12 cellular contexts compared by ENCODE assay signal in the genomic region with DNA sequence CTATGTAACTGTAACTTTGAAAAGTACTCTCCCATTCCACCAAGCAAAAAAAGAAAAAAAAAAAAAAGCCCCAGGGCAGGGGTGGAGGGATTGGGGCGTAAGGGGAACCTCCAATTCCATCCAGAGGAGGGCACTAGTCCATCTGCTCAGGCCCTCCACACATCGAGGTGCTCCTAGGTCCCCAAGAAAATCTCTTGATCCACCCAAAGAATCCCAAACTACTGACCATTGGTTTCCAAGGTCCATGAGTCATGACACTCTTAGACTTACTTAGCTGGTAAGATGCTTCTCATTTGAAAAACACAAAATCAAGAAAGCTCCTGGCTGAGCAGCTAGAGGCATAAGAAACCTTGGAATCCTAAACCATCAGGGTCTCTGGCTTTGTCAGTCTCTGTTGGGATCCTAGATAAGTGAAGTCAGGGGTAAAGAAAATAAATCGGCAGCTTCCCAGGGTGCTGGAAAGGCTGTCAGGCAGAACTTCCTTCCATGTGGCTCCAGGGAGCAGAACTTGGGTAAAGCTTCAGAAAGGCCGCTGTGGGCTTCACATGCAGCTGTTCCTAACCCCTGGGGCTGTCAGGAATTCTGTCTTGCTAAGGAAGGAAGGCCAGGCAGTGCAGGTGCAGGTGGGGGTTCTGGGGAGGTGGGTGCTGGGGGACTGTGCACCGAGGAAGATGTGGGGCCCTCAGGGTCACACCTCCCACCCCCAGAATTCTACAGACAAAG. TPM values are rescaled to one million over a fixed set of nuclear protein-coding genes. Genes with fewer than 3 reads are reported as not detected.
DNase-seq lines count a peak whose midpoint lies in the region; ATAC-seq lines count a peak whose summit lies in the region.
"Had no signal": no experiment of that assay in that cellular context is flagged by ENCODE, and none has a peak within 500 bp of the region (broad histone marks: within the 10 kb centered on the region; RNA-seq: fewer than 3 reads in every experiment).

No MANE protein-coding gene starts in this region.

- POLR2A ChIA-PET in T-cell (lab: Charles Lee), result no interaction called here

- CTCF ChIA-PET in T-cell (lab: Charles Lee), result interaction anchor here in 1 of 2 donors (0.6 kb wide), 1 partner anchor 32 kb away, joined by 4 read pairs; no protein-coding TSS in a partner anchor

- peak overlapping the region in 1 of 2 donors; percentile 80 for H3K27ac Mint-ChIP-seq in stimulated activated naive CD8-positive, alpha-beta T cell treated with anti-CD3 and anti-CD28 coated beads, Interleukin-15, amount 100 ng/mL, for 72 hours
- peak overlapping the region in 1 of 2 donors; percentile 11 for H3K27ac Mint-ChIP-seq in T-cell

- no peak for DNase-seq in stimulated activated naive CD8-positive, alpha-beta T cell treated with anti-CD3 and anti-CD28 coated beads, Interleukin-15, amount 100 ng/mL, for 72 hours
- DNase-seq in stimulated activated naive CD8-positive, alpha-beta T cell treated with anti-CD3 and anti-CD28 coated beads, Interleukin-15, Interleukin-2, amounts not matched to agents 100 U/mL and 50 U/mL, for 24 hours, result no peak
- DNase-seq in NCI-H69 (lab: John Stamatoyannopoulos, UW), result peak; percentile 89
- DNase-seq in iPS-NIHi7 (ENCODE audit: extremely low spot score), result peak; percentile 50
- DNase-seq in dermis blood vessel endothelial cell, result no peak
- DNase-seq in T-cell, result no peak
- DNase-seq: CD8-positive, alpha-beta memory T cell; KBM-7; NCI-H748 treated with DMSO at 0.1 percent for 48 hours; stimulated activated naive CD4-positive, alpha-beta T cell treated with Interleukin-2 at 50 U/mL for 16 hours had no signal

- no peaks in the 10 kb centered on the region for H3K36me3 Mint-ChIP-seq in T-cell
- H3K36me3 Mint-ChIP-seq: CD8-positive, alpha-beta memory T cell had no signal

- no peaks in the 10 kb centered on the region for H3K9me3 Mint-ChIP-seq in stimulated activated naive CD8-positive, alpha-beta T cell treated with anti-CD3 and anti-CD28 coated beads, Interleukin-15, amount 100 ng/mL, for 72 hours
- H3K9me3 Mint-ChIP-seq in T-cell, result no peaks in the 10 kb centered on the region
- H3K9me3 Mint-ChIP-seq: CD8-positive, alpha-beta memory T cell had no signal

- no peak overlapping the region for H3K4me3 Mint-ChIP-seq in stimulated activated naive CD8-positive, alpha-beta T cell treated with anti-CD3 and anti-CD28 coated beads, Interleukin-15, amount 100 ng/mL, for 72 hours
- no peak overlapping the region for H3K4me3 Mint-ChIP-seq in T-cell

- no peaks in the 10 kb centered on the region for H3K27me3 Mint-ChIP-seq in stimulated activated naive CD8-positive, alpha-beta T cell treated with anti-CD3 and anti-CD28 coated beads, Interleukin-15, amount 100 ng/mL, for 72 hours
- H3K27me3 Mint-ChIP-seq in T-cell, result no peaks in the 10 kb centered on the region
- H3K27me3 Mint-ChIP-seq: CD8-positive, alpha-beta memory T cell had no signal

- ATAC-seq in stimulated activated naive CD8-positive, alpha-beta T cell treated with anti-CD3 and anti-CD28 coated beads, Interleukin-15, amount 100 ng/mL, for 72 hours, result peak; percentile 58
- no peak for ATAC-seq in stimulated activated naive CD8-positive, alpha-beta T cell treated with anti-CD3 and anti-CD28 coated beads, Interleukin-15, Interleukin-2, amounts not matched to agents 100 U/mL and 50 U/mL, for 24 hours
- ATAC-seq in HG03045 (IDR thresholded peaks at IDR 0.05; ENCODE audit: unreplicated experiment), result no peak
- ATAC-seq in T-cell (replicated peaks in 1 of 4), result no peak
- ATAC-seq in GM19328 (IDR thresholded peaks at IDR 0.05; ENCODE audit: unreplicated experiment), result no peak

- H3K4me1 Mint-ChIP-seq in stimulated activated naive CD8-positive, alpha-beta T cell treated with anti-CD3 and anti-CD28 coated beads, Interleukin-15, amount 100 ng/mL, for 72 hours, result peaks cover 56% of the 10 kb centered on the region
- H3K4me1 Mint-ChIP-seq in T-cell, result peaks cover 18 to 39% (median 35%) of the 10 kb centered on the region in 3 donors

RNA-seq across cellular contexts. Expression of gene ADA2, which starts 49.4 kb away (rescaled TPM):
- total RNA-seq in dermis blood vessel endothelial cell, result 5.3 and 8.9 TPM in 2 replicates
- total RNA-seq in T-cell, result 100 to 1,000 TPM in 3 of 5 donors, 10 to 100 TPM in 2; 88.0 to 146 (median 117) TPM

Comparison
In these comparisons a context has a peak if more than half of its experiments do, and no peak if none do; other contexts are left out.
1. DNase-seq: peak in NCI-H69 (single experiment) and iPS-NIHi7 (single experiment); none in stimulated activated naive CD8-positive, alpha-beta T cell treated with anti-CD3 and anti-CD28 coated beads, Interleukin-15, amount 100 ng/mL, for 72 hours (0 of 2), stimulated activated naive CD8-positive, alpha-beta T cell treated with anti-CD3 and anti-CD28 coated beads, Interleukin-15, Interleukin-2, amounts not matched to agents 100 U/mL and 50 U/mL, for 24 hours (single experiment), dermis blood vessel endothelial cell (single experiment) and T-cell (0 of 34).